ENCODE assay signal across 8 cellular contexts in genomic region chr1:2204384-2205190, GRCh38. TPM values are rescaled to one million over a fixed set of nuclear protein-coding genes. Genes with fewer than 3 reads are reported as not detected.
DNase-seq lines count a peak whose midpoint lies in the region; ATAC-seq and TF ChIP-seq lines count a peak whose summit lies in the region.

No MANE protein-coding gene starts in this region.

- H3K4me3 ChIP-seq in AG09309 (ENCODE audit: control insufficient read depth, low read depth, low read length), result peak overlapping the region; percentile 55
- peak overlapping the region; percentile 14; the same call in 1 of the 2 replicates for H3K4me3 ChIP-seq in GM08714 (ENCODE audit: low read length)

- DNase-seq in AG09309 (ENCODE audit: low read depth) (no peak), NCI-H1105 treated with DMSO at 0.1 percent for 48 hours (lab: John Stamatoyannopoulos, UW) (peak; percentile 22), amniotic epithelial cell (ENCODE audit: low read depth) (peak; percentile 64), left ventricle myocardium superior (peak; percentile 88), posterior cingulate gyrus (peak in 6 of 10 donors; percentile 45 to 94 (median 64))

- intact Hi-C loops in left ventricle myocardium superior (cut with micrococcal nuclease), result no loop called here
- intact Hi-C loops in posterior cingulate gyrus (cut with DNase I), result loop anchor here (10.0 kb wide), 1 partner anchor 380 kb away; the partner anchor contains the start of gene PRXL2B

- no peak for TF ChIP-seq CTCF in AG09309 (IDR thresholded peaks at IDR 0.05; ENCODE audit: control insufficient read depth, insufficient read depth, low read depth, low read length, missing control alignments)

- peak; percentile 72 for ATAC-seq in left ventricle myocardium superior
- no peak for ATAC-seq in GM21723 (IDR thresholded peaks at IDR 0.05; ENCODE audit: unreplicated experiment)
- ATAC-seq in HG03342 (IDR thresholded peaks at IDR 0.05; ENCODE audit: unreplicated experiment), result no peak

RNA-seq across cellular contexts. Expression of gene FAAP20, which starts 10.0 kb away (rescaled TPM):
- 38.4 TPM for total RNA-seq in left ventricle myocardium superior

RNA-seq across cellular contexts. Expression of gene SKI, which starts 23.5 kb away (rescaled TPM):
- total RNA-seq in left ventricle myocardium superior, result 35.3 TPM
